ENCODE assay signal across 14 cellular contexts in genomic region chr5:145764325-145764724, GRCh38.
DNase-seq lines count a peak whose midpoint lies in the region; ATAC-seq and TF ChIP-seq lines count a peak whose summit lies in the region.
"Had no signal": no experiment of that assay in that cellular context is flagged by ENCODE, and none has a peak within 500 bp of the region (broad histone marks: within the 10 kb centered on the region; RNA-seq: fewer than 3 reads in every experiment).

No MANE protein-coding gene starts in this region.

- H2BK20ac ChIP-seq in IMR-90 (ENCODE audit: low read depth, low read length): no peak overlapping the region

- H3K79me1 ChIP-seq in IMR-90 (ENCODE audit: low read depth in 1 of 2, low read length in 2 of 2): no peaks in the 10 kb centered on the region

- no peaks in the 10 kb centered on the region for H4K20me1 ChIP-seq in IMR-90 (ENCODE audit: insufficient read depth, low read length)

- TF ChIP-seq POLR2A in IMR-90 (IDR thresholded peaks at IDR 0.05; ENCODE audit: low read depth, low read length): no peak

- H3K56ac ChIP-seq in IMR-90 (ENCODE audit: extremely low read depth, insufficient read depth, low read length): no peak overlapping the region

- H3K27me3 ChIP-seq in AG04450 (ENCODE audit: control insufficient read depth, insufficient read depth, low read length) (no peaks in the 10 kb centered on the region), IMR-90 (ENCODE audit: control insufficient read depth, insufficient read depth, low read length) (no peaks in the 10 kb centered on the region)

- no peak for TF ChIP-seq CTCF in AG04450 (IDR thresholded peaks at IDR 0.05; ENCODE audit: low read depth, low read length)
- TF ChIP-seq CTCF in IMR-90 (conservative IDR thresholded peaks at IDR 0.05; ENCODE audit: low read depth, low read length): no peak

- H3K4me1 ChIP-seq in IMR-90 (ENCODE audit: control insufficient read depth, insufficient read depth, low read length): no peaks in the 10 kb centered on the region

- dilution Hi-C loops in IMR-90 (cut with HindIII; ENCODE audit: low sequenced_read_pairs, unreplicated experiment): no loop called here

- TF ChIP-seq RAD21 in IMR-90 (IDR thresholded peaks at IDR 0.05; ENCODE audit: low read length): no peak

- H3K9me3 ChIP-seq in AG04450 (ENCODE audit: control insufficient read depth, insufficient read depth, low read length) (no peaks in the 10 kb centered on the region), IMR-90 (ENCODE audit: control insufficient read depth, insufficient read depth, low read length) (no peaks in the 10 kb centered on the region)
- H3K9me3 ChIP-seq: HAP-1 had no signal

- H3K4ac ChIP-seq in IMR-90 (ENCODE audit: low read depth, low read length): no peak overlapping the region

- no peaks in the 10 kb centered on the region for H3K9me1 ChIP-seq in IMR-90 (ENCODE audit: insufficient read depth, low read length)

- POLR2A ChIA-PET in AG04450 (lab: Yijun Ruan, JAX): interaction anchor here (0.6 kb wide), 1 partner anchor 56 kb away, joined by 3 read pairs; no protein-coding TSS in a partner anchor
- POLR2A ChIA-PET in IMR-90 (lab: Charles Lee; ENCODE audit: unreplicated experiment): no interaction called here

- no TSS peak for BruUV-seq in IMR-90 (replicated peaks; lab: Mats Ljungman, UMichigan)

- H3K27ac ChIP-seq in AG04450 (ENCODE audit: low read depth, low read length) (no peak overlapping the region), IMR-90 (ENCODE audit: insufficient read depth, low read length) (no peak overlapping the region)

- H3K23ac ChIP-seq in IMR-90 (ENCODE audit: low read depth, low read length): no peak overlapping the region

- H3K36me3 ChIP-seq in IMR-90 (ENCODE audit: control insufficient read depth, insufficient read depth, low read length): no peaks in the 10 kb centered on the region
- H3K36me3 ChIP-seq: HAP-1 had no signal

- H3K18ac ChIP-seq in IMR-90 (ENCODE audit: low read depth, low read length): no peak overlapping the region

- no CpG with 5 or more reads among the region's 1 CpG for WGBS in IMR-90 (ENCODE audit: extremely low coverage in 2 of 2, insufficient read length in 1 of 2), 2 experiments

- no peak overlapping the region for H2BK15ac ChIP-seq in IMR-90 (ENCODE audit: low read depth, low read length)

- ATAC-seq in IMR-90 (ENCODE audit: low read depth): peak; percentile 63
- ATAC-seq: K562 had no signal

- no peak overlapping the region for H2AFZ ChIP-seq in IMR-90 (replicated peaks; ENCODE audit: low read length, poor library complexity)

- H2AK9ac ChIP-seq in IMR-90 (replicated peaks; ENCODE audit: low read depth, low read length, poor library complexity): no peak overlapping the region

- no peak overlapping the region for H4K91ac ChIP-seq in IMR-90 (ENCODE audit: insufficient read depth, low read depth, low read length)

- CTCF ChIA-PET in AG04450 (lab: Charles Lee): no interaction called here
- CTCF ChIA-PET in IMR-90 (lab: Yijun Ruan, JAX): no interaction called here

- H4K5ac ChIP-seq in IMR-90 (ENCODE audit: low read depth, low read length): no peak overlapping the region

- H3K14ac ChIP-seq in IMR-90 (replicated peaks; ENCODE audit: low read depth, low read length): no peak overlapping the region

- H2AK5ac ChIP-seq in IMR-90 (ENCODE audit: low read depth, low read length): no peak overlapping the region

- in situ Hi-C loops in IMR-90 (cut with MboI; ENCODE audit: low sequenced_read_pairs): no loop called here

- H3K9ac ChIP-seq in IMR-90 (ENCODE audit: low read depth, low read length): no peak overlapping the region

- no peak overlapping the region for H3K4me2 ChIP-seq in IMR-90 (ENCODE audit: low read depth, low read length)

- intact Hi-C loops in IMR-90 (cut with micrococcal nuclease): no loop called here

- DNase-seq in AG04450 (ENCODE audit: low read depth, low spot score) (peak; percentile 7), IMR-90 (peak; percentile 45), dermis blood vessel endothelial cell (peak; percentile 57), renal cortical epithelial cell (ENCODE audit: low read depth) (peak; percentile 18), NCI-H748 treated with DMSO at 0.1 percent for 48 hours (lab: John Stamatoyannopoulos, UW) (no peak), NCI-H82 (lab: John Stamatoyannopoulos, UW) (no peak), NCI-H1930 (lab: John Stamatoyannopoulos, UW) (no peak)
- DNase-seq: ACHN; C1 segment of cervical spinal cord; CD4-positive, alpha-beta T cell; DMS79; EL had no signal

- no peak overlapping the region for H2BK120ac ChIP-seq in IMR-90 (ENCODE audit: low read depth, low read length)

- H3K4me3 ChIP-seq in AG04450 (ENCODE audit: low read depth, low read length) (no peak overlapping the region), IMR-90 (ENCODE audit: insufficient read depth, low read depth, low read length) (no peak overlapping the region)
- H3K4me3 ChIP-seq: HAP-1, K562 had no signal

- H2BK5ac ChIP-seq in IMR-90 (ENCODE audit: low read depth, low read length, poor library complexity, severe bottlenecking): no peak overlapping the region

- no peak overlapping the region for H4K8ac ChIP-seq in IMR-90 (ENCODE audit: low read depth in 2 of 2, low read length in 2 of 2)

TF ChIP-seq in IMR-90, 13 proteins besides CTCF, POLR2A, EP300 and RAD21:
- peak; percentile 61; the same call in 1 of the 2 replicates for TF ChIP-seq CEBPB (IDR thresholded peaks at IDR 0.05; ENCODE audit: low read depth, low read length)
- no peak for TF ChIP-seq USF2 (IDR thresholded peaks at IDR 0.05; ENCODE audit: low read depth, low read length)
- TF ChIP-seq MAFK (IDR thresholded peaks at IDR 0.05; ENCODE audit: low read depth, low read length): no peak

Comparison
In these comparisons a context has a peak if more than half of its experiments do, and no peak if none do; other contexts are left out.
1. DNase-seq: peak in AG04450 (single experiment), IMR-90 (single experiment), dermis blood vessel endothelial cell (single experiment) and renal cortical epithelial cell (single experiment); none in NCI-H748 treated with DMSO at 0.1 percent for 48 hours (single experiment), NCI-H82 (single experiment) and NCI-H1930 (0 of 2).